In genomic region chr5:132086277-132086794, GRCh38 we compare ENCODE assay signal across 10 cellular contexts. TPM values are rescaled to one million over a fixed set of nuclear protein-coding genes. Genes with fewer than 3 reads are reported as not detected.
A peak's percentile ranks its signal among the peaks of the same experiment; 100 is the strongest.
DNase-seq lines count a peak whose midpoint lies in the region; ATAC-seq lines count a peak whose summit lies in the region.
"Had no signal": no experiment of that assay in that cellular context is flagged by ENCODE, and none has a peak within 500 bp of the region (broad histone marks: within the 10 kb centered on the region; RNA-seq: fewer than 3 reads in every experiment).

No MANE protein-coding gene starts in this region.

- H3K4me1 Mint-ChIP-seq in stimulated activated naive CD8-positive, alpha-beta T cell treated with anti-CD3 and anti-CD28 coated beads, Interleukin-15, Interleukin-2, amounts not matched to agents 100 ng/mL and 50 ng/mL, for 24 hours (ENCODE audit: low read depth): peaks cover 66% of the 10 kb centered on the region
- peaks cover 80% of the 10 kb centered on the region for H3K4me1 Mint-ChIP-seq in stimulated activated naive CD8-positive, alpha-beta T cell treated with anti-CD3 and anti-CD28 coated beads, Interleukin-15, amount 100 ng/mL, for 72 hours

- H3K4me1 ChIP-seq in adipocyte (ENCODE audit: control insufficient read depth, insufficient read depth, low read length) (peaks cover 20% of the 10 kb centered on the region), neuronal stem cell (ENCODE audit: control insufficient read depth in 2 of 2, insufficient read depth in 1 of 2, low read depth in 1 of 2, low read length in 2 of 2) (no peaks in the 10 kb centered on the region)

- H3K9me3 ChIP-seq in adipocyte (ENCODE audit: control insufficient read depth, low read length) (no peaks in the 10 kb centered on the region), neuronal stem cell (replicated peaks in 1 of 2; ENCODE audit: control insufficient read depth in 2 of 2, insufficient read depth in 1 of 2, low read depth in 1 of 2, low read length in 2 of 2) (no peaks in the 10 kb centered on the region)

- no peak overlapping the region for H2AFZ ChIP-seq in neuronal stem cell (ENCODE audit: low read length)

- H3K27me3 ChIP-seq in adipocyte (replicated peaks; ENCODE audit: control insufficient read depth, insufficient read depth, low read length): no peaks in the 10 kb centered on the region
- H3K27me3 ChIP-seq in neuronal stem cell (ENCODE audit: control insufficient read depth in 3 of 3, insufficient read depth in 3 of 3, low read depth in 1 of 3, low read length in 3 of 3): no peaks in the 10 kb centered on the region

- H3K4me3 Mint-ChIP-seq in stimulated activated naive CD8-positive, alpha-beta T cell treated with anti-CD3 and anti-CD28 coated beads, Interleukin-15, Interleukin-2, amounts not matched to agents 100 ng/mL and 50 ng/mL, for 24 hours: no peak overlapping the region
- H3K4me3 Mint-ChIP-seq in stimulated activated naive CD8-positive, alpha-beta T cell treated with anti-CD3 and anti-CD28 coated beads, Interleukin-15, amount 100 ng/mL, for 72 hours: no peak overlapping the region

- H2BK15ac ChIP-seq in neuronal stem cell (ENCODE audit: low read length): no peak overlapping the region

- no peaks in the 10 kb centered on the region for H3K27me3 Mint-ChIP-seq in stimulated activated naive CD8-positive, alpha-beta T cell treated with anti-CD3 and anti-CD28 coated beads, Interleukin-15, Interleukin-2, amounts not matched to agents 100 ng/mL and 50 ng/mL, for 24 hours
- H3K27me3 Mint-ChIP-seq in stimulated activated naive CD8-positive, alpha-beta T cell treated with anti-CD3 and anti-CD28 coated beads, Interleukin-15, amount 100 ng/mL, for 72 hours: no peaks in the 10 kb centered on the region

- H3K27ac Mint-ChIP-seq in stimulated activated naive CD8-positive, alpha-beta T cell treated with anti-CD3 and anti-CD28 coated beads, Interleukin-15, Interleukin-2, amounts not matched to agents 100 ng/mL and 50 ng/mL, for 24 hours: peak overlapping the region; percentile 15
- H3K27ac Mint-ChIP-seq in stimulated activated naive CD8-positive, alpha-beta T cell treated with anti-CD3 and anti-CD28 coated beads, Interleukin-15, amount 100 ng/mL, for 72 hours: no peak overlapping the region

- no peaks in the 10 kb centered on the region for H3K79me1 ChIP-seq in neuronal stem cell (ENCODE audit: low read depth, low read length)

- H3K18ac ChIP-seq in neuronal stem cell (ENCODE audit: low read length): no peak overlapping the region

- H3K27ac ChIP-seq in neuronal stem cell (replicated peaks; ENCODE audit: low read length): no peak overlapping the region

- no peak for ATAC-seq in stimulated activated naive CD8-positive, alpha-beta T cell treated with anti-CD3 and anti-CD28 coated beads, Interleukin-15, amount 100 ng/mL, for 72 hours
- ATAC-seq in left ventricle myocardium superior (peak; percentile 93), HG03469 (IDR thresholded peaks at IDR 0.05; ENCODE audit: unreplicated experiment) (no peak)

- no peak overlapping the region for H4K8ac ChIP-seq in neuronal stem cell (ENCODE audit: low read depth, low read length)

- no peak overlapping the region for H2BK120ac ChIP-seq in neuronal stem cell (ENCODE audit: low read depth, low read length)

- no peak overlapping the region for H2BK12ac ChIP-seq in neuronal stem cell (ENCODE audit: low read length)

- no peak overlapping the region for H3K23ac ChIP-seq in neuronal stem cell (ENCODE audit: low read depth, low read length, poor library complexity)

- intact Hi-C loops in left ventricle myocardium superior (cut with micrococcal nuclease): no loop called here

- H3K4me3 ChIP-seq in adipocyte (ENCODE audit: low read length) (no peak overlapping the region), neuronal stem cell (ENCODE audit: low read length in 2 of 2) (no peak overlapping the region)

- no peak overlapping the region for H3K14ac ChIP-seq in neuronal stem cell (ENCODE audit: low read length)

- no peak overlapping the region for H2AK5ac ChIP-seq in neuronal stem cell (ENCODE audit: low read depth, low read length)

- no peaks in the 10 kb centered on the region for H3K36me3 Mint-ChIP-seq in stimulated activated naive CD8-positive, alpha-beta T cell treated with anti-CD3 and anti-CD28 coated beads, Interleukin-15, Interleukin-2, amounts not matched to agents 100 ng/mL and 50 ng/mL, for 24 hours (ENCODE audit: low read depth)

- DNase-seq in stimulated activated naive CD8-positive, alpha-beta T cell treated with anti-CD3 and anti-CD28 coated beads, Interleukin-15, amount 100 ng/mL, for 72 hours: no peak
- DNase-seq in adipocyte (ENCODE audit: low read depth) (peak; percentile 52), left ventricle myocardium superior (peak; percentile 76), NCI-H748 (lab: John Stamatoyannopoulos, UW; ENCODE audit: unreplicated experiment) (no peak), neuronal stem cell (ENCODE audit: low spot score) (no peak), SW480 (ENCODE audit: low spot score) (no peak)
- DNase-seq: activated naive CD4-positive, alpha-beta T cell treated with anti-CD3 and anti-CD28 coated beads, Interleukin-2, amount 50 U/mL, for 16 hours; NCI-H774 had no signal

- H3K9me3 Mint-ChIP-seq in stimulated activated naive CD8-positive, alpha-beta T cell treated with anti-CD3 and anti-CD28 coated beads, Interleukin-15, Interleukin-2, amounts not matched to agents 100 ng/mL and 50 ng/mL, for 24 hours: peaks cover 5% of the 10 kb centered on the region
- peaks cover 0 to 5% of the 10 kb centered on the region in 2 donors for H3K9me3 Mint-ChIP-seq in stimulated activated naive CD8-positive, alpha-beta T cell treated with anti-CD3 and anti-CD28 coated beads, Interleukin-15, amount 100 ng/mL, for 72 hours

- no peak overlapping the region for H4K91ac ChIP-seq in neuronal stem cell (ENCODE audit: low read depth, low read length, poor library complexity)

- H3K4ac ChIP-seq in neuronal stem cell (ENCODE audit: low read length): no peak overlapping the region

- no peak overlapping the region for H2BK5ac ChIP-seq in neuronal stem cell (ENCODE audit: low read length)

- H3K36me3 ChIP-seq in adipocyte (ENCODE audit: control insufficient read depth, insufficient read depth, low read length, severe bottlenecking) (no peaks in the 10 kb centered on the region), neuronal stem cell (replicated peaks in 1 of 2; ENCODE audit: control insufficient read depth in 2 of 2, insufficient read depth in 2 of 2, low read length in 2 of 2) (no peaks in the 10 kb centered on the region)

- no peak overlapping the region for H3K4me2 ChIP-seq in neuronal stem cell (ENCODE audit: insufficient read depth, low read length, poor library complexity, severe bottlenecking)

- WGBS in neuronal stem cell (ENCODE audit: extremely low coverage in 2 of 2, insufficient read length in 2 of 2, insufficient replicate concordance in 1 of 2), 2 donors: no CpG with 5 or more reads among the region's 2 CpGs

- H3K9ac ChIP-seq in adipocyte (ENCODE audit: low read length) (no peak overlapping the region), neuronal stem cell (ENCODE audit: low read depth, low read length, poor library complexity) (no peak overlapping the region)

RNA-seq across cellular contexts. Expression of gene CSF2, which starts 12.7 kb away (rescaled TPM):
- total RNA-seq in left ventricle myocardium superior: not detected
- polyA plus RNA-seq in neuronal stem cell (2013, experiment 1 of 2): not detected
- not detected for polyA plus RNA-seq in neuronal stem cell (2013, experiment 2 of 2)

RNA-seq across cellular contexts. Expression of gene IL3, which starts 25.9 kb away (rescaled TPM):
- not detected for total RNA-seq in left ventricle myocardium superior
- not detected for polyA plus RNA-seq in neuronal stem cell (2013, experiment 1 of 2)
- polyA plus RNA-seq in neuronal stem cell (2013, experiment 2 of 2): not detected

Comparison
In these comparisons a context has a peak if more than half of its experiments do, and no peak if none do; other contexts are left out.
1. DNase-seq: peak in adipocyte (single experiment) and left ventricle myocardium superior (single experiment); none in stimulated activated naive CD8-positive, alpha-beta T cell treated with anti-CD3 and anti-CD28 coated beads, Interleukin-15, amount 100 ng/mL, for 72 hours (0 of 2), NCI-H748 (single experiment), neuronal stem cell (single experiment) and SW480 (single experiment).